8 cellular contexts compared by ENCODE assay signal in the genomic region with DNA sequence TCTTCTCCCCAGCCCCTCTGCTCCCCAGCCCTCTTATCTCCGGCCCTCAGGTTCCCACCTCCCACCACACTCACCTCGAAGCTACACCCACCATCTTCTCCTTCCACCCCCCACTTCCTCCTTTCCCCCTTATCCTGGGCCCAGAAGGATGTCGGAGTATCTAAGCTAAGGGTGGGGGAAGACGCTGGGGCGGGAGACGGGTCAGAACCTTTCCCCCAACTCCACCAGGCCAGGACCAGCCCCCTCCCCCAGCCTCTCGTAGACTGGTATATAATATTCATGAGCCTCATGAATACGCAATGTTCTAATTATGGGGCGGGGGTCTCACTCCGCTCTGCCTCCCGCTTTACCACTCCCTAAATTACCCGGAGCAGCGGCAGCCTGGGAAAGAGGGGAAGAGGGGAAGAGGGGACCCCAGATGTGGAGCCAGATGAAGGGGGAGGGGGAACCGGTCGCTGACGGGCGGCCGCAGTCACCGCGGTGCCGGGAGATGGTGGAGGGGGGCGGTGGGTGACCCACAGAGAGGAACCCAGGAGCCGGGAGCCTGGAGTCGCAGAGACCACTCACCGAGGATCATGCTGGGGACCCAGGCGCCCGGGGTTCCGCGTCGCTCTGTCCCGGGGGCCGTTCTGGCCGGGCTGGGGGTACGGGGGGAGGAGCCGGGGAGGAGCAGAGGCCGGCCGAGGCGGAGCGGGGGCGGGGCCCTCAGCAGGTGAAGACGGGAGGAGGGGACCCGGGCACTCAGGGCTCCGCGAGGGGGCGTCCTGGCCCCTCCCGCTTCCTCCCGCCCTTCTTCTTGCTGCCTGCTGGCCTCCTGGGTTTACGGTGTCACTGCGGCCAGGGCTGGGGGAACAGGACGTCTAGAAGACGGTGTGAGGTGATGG. TPM values are rescaled to one million over a fixed set of nuclear protein-coding genes. Genes with fewer than 3 reads are reported as not detected.
DNase-seq lines count a peak whose midpoint lies in the region; ATAC-seq and TF ChIP-seq lines count a peak whose summit lies in the region.

No MANE protein-coding gene starts in this region.

- H3K4me3 ChIP-seq in GM12865 (ENCODE audit: low read depth, low read length) (peak overlapping the region; percentile 45), IMR-90 (ENCODE audit: insufficient read depth, low read depth, low read length) (no peak overlapping the region)

- in situ Hi-C loops in IMR-90 (cut with MboI; ENCODE audit: low sequenced_read_pairs) = no loop called here

- CTCF ChIA-PET in IMR-90 (lab: Yijun Ruan, JAX) = no interaction called here

- no peak overlapping the region for H3K56ac ChIP-seq in IMR-90 (ENCODE audit: extremely low read depth, insufficient read depth, low read length)

- no peak overlapping the region for H3K4me2 ChIP-seq in IMR-90 (ENCODE audit: low read depth, low read length)

- no peak overlapping the region for H3K4ac ChIP-seq in IMR-90 (ENCODE audit: low read depth, low read length)

- no peak overlapping the region for H2BK120ac ChIP-seq in IMR-90 (ENCODE audit: low read depth, low read length)

- H3K36me3 ChIP-seq in IMR-90 (ENCODE audit: control insufficient read depth, insufficient read depth, low read length) = peaks cover 32% of the 10 kb centered on the region

- no TSS peak for BruUV-seq in IMR-90 (replicated peaks; lab: Mats Ljungman, UMichigan)

- H4K20me1 ChIP-seq in IMR-90 (ENCODE audit: insufficient read depth, low read length) = peaks cover 22% of the 10 kb centered on the region

- POLR2A ChIA-PET in IMR-90 (lab: Charles Lee; ENCODE audit: unreplicated experiment) = no interaction called here

- no peak overlapping the region for H3K14ac ChIP-seq in IMR-90 (replicated peaks; ENCODE audit: low read depth, low read length)

- 29% methylated on average over 11 of the region's 51 CpGs; no CpG with 5 or more reads in 1 of the 2 experiments for WGBS in IMR-90 (ENCODE audit: extremely low coverage in 2 of 2, insufficient read length in 1 of 2), 2 experiments

- dilution Hi-C loops in IMR-90 (cut with HindIII; ENCODE audit: low sequenced_read_pairs, unreplicated experiment) = no loop called here

- no peak overlapping the region for H3K9ac ChIP-seq in IMR-90 (ENCODE audit: low read depth, low read length)

- H2BK20ac ChIP-seq in IMR-90 (ENCODE audit: low read depth, low read length) = no peak overlapping the region

- ATAC-seq in IMR-90 (ENCODE audit: low read depth) (no peak), GM19452 (IDR thresholded peaks at IDR 0.05; ENCODE audit: unreplicated experiment) (no peak)

- no peak overlapping the region for H3K23ac ChIP-seq in IMR-90 (ENCODE audit: low read depth, low read length)

- H3K27ac ChIP-seq in IMR-90 (ENCODE audit: insufficient read depth, low read length) (no peak overlapping the region), angular gyrus (ENCODE audit: low read depth, low read length) (peak overlapping the region; percentile 66)

- no peaks in the 10 kb centered on the region for H3K4me1 ChIP-seq in IMR-90 (ENCODE audit: control insufficient read depth, insufficient read depth, low read length)

- no peak overlapping the region for H3K18ac ChIP-seq in IMR-90 (ENCODE audit: low read depth, low read length)

- intact Hi-C loops in IMR-90 (cut with micrococcal nuclease) = no loop called here

- no peak overlapping the region for H2AK9ac ChIP-seq in IMR-90 (replicated peaks; ENCODE audit: low read depth, low read length, poor library complexity)

- H3K9me1 ChIP-seq in IMR-90 (ENCODE audit: insufficient read depth, low read length) = no peaks in the 10 kb centered on the region

- DNase-seq in GM12865 (ENCODE audit: low read depth) = peak; percentile 64
- no peak for DNase-seq in IMR-90
- peak; percentile 65 for DNase-seq in T follicular helper cell (ENCODE audit: low read depth)
- DNase-seq in iPS-NIHi7 (ENCODE audit: extremely low spot score) = peak; percentile 90
- DNase-seq in stimulated activated CD4-positive, alpha-beta T cell treated with anti-CD3 and anti-CD28 coated beads, TNF-alpha, amount 100 ng/mL, for 1 hour (ENCODE audit: low read depth in 3 of 3, low spot score in 1 of 3) = peak in 2 of 3 donors; percentile 37 to 56
- DNase-seq in SW 1271 (lab: John Stamatoyannopoulos, UW) = no peak

- no peak overlapping the region for H2AK5ac ChIP-seq in IMR-90 (ENCODE audit: low read depth, low read length)

- H3K27me3 ChIP-seq in IMR-90 (ENCODE audit: control insufficient read depth, insufficient read depth, low read length) = no peaks in the 10 kb centered on the region

- TF ChIP-seq POLR2A in IMR-90 (IDR thresholded peaks at IDR 0.05; ENCODE audit: low read depth, low read length) = no peak

- H2AFZ ChIP-seq in IMR-90 (replicated peaks; ENCODE audit: low read length, poor library complexity) = peak overlapping the region; percentile 33

- H4K8ac ChIP-seq in IMR-90 (ENCODE audit: low read depth in 2 of 2, low read length in 2 of 2) = no peak overlapping the region

- H2BK15ac ChIP-seq in IMR-90 (ENCODE audit: low read depth, low read length) = no peak overlapping the region

- TF ChIP-seq CTCF in GM12865 (IDR thresholded peaks at IDR 0.05; ENCODE audit: insufficient read depth, low read depth, low read length, missing control alignments) (peak; percentile 21), IMR-90 (conservative IDR thresholded peaks at IDR 0.05; ENCODE audit: low read depth, low read length) (no peak)

- no peak overlapping the region for H4K91ac ChIP-seq in IMR-90 (ENCODE audit: insufficient read depth, low read depth, low read length)

- H4K5ac ChIP-seq in IMR-90 (ENCODE audit: low read depth, low read length) = no peak overlapping the region

- H3K79me1 ChIP-seq in IMR-90 (ENCODE audit: low read depth in 1 of 2, low read length in 2 of 2) = peaks cover 0 to 13% of the 10 kb centered on the region in 2 experiments; a peak in 2 of 4 replicates

- no peak overlapping the region for H2BK5ac ChIP-seq in IMR-90 (ENCODE audit: low read depth, low read length, poor library complexity, severe bottlenecking)

- no peaks in the 10 kb centered on the region for H3K9me3 ChIP-seq in IMR-90 (ENCODE audit: control insufficient read depth, insufficient read depth, low read length)

- no peak for TF ChIP-seq RAD21 in IMR-90 (IDR thresholded peaks at IDR 0.05; ENCODE audit: low read length)

TF ChIP-seq in IMR-90, 13 proteins besides CTCF, POLR2A, EP300 and RAD21:
- no peak for TF ChIP-seq RFX5 (IDR thresholded peaks at IDR 0.05; ENCODE audit: low read depth, low read length)
- TF ChIP-seq MAFK (IDR thresholded peaks at IDR 0.05; ENCODE audit: low read depth, low read length) = no peak
- TF ChIP-seq BHLHE40 (IDR thresholded peaks at IDR 0.05; ENCODE audit: low read depth, low read length) = no peak
- no peak for TF ChIP-seq CHD1 (IDR thresholded peaks at IDR 0.05; ENCODE audit: low read depth, low read length)
- no peak for TF ChIP-seq CEBPB (IDR thresholded peaks at IDR 0.05; ENCODE audit: low read depth, low read length)
- TF ChIP-seq MAZ (IDR thresholded peaks at IDR 0.05; ENCODE audit: borderline replicate concordance, low read depth, low read length) = no peak
- no peak for TF ChIP-seq MXI1 (IDR thresholded peaks at IDR 0.05; ENCODE audit: borderline replicate concordance, low read depth, low read length)
- TF ChIP-seq RCOR1 (IDR thresholded peaks at IDR 0.05; ENCODE audit: insufficient replicate concordance, low read length) = no peak
- TF ChIP-seq FOS (IDR thresholded peaks at IDR 0.05; ENCODE audit: low read depth, low read length) = no peak
- no peak for TF ChIP-seq USF2 (IDR thresholded peaks at IDR 0.05; ENCODE audit: low read depth, low read length)
- TF ChIP-seq NFE2L2 (IDR thresholded peaks at IDR 0.05; ENCODE audit: low read depth, low read length) = no peak
- no peak for TF ChIP-seq SMC3 (IDR thresholded peaks at IDR 0.05; ENCODE audit: low read depth, low read length)
- TF ChIP-seq ELK1 (IDR thresholded peaks at IDR 0.05; ENCODE audit: borderline replicate concordance, low read depth, low read length) = no peak

RNA-seq across cellular contexts. Expression of gene ZNF385A, which starts 6.4 kb away (rescaled TPM):
- total RNA-seq in IMR-90 (2012; rRNA removed) = 0.28 and 0.36 TPM in 2 replicates
- polyA plus RNA-seq in IMR-90 (2012; rRNA removed) = 2.5 and 2.9 TPM in 2 replicates
- polyA plus RNA-seq in IMR-90 (2012; cell fraction: cytosol; rRNA removed) = 3.1 and 5.4 TPM in 2 replicates
- 3.7 and 8.0 TPM in 2 replicates for polyA plus RNA-seq in IMR-90 (2012; cell fraction: nucleus; rRNA removed; ENCODE audit: low replicate concordance)

RNA-seq across cellular contexts. Expression of gene GPR84, which starts 26.6 kb away (rescaled TPM):
- not detected in 2 replicates for total RNA-seq in IMR-90 (2012; rRNA removed)
- polyA plus RNA-seq in IMR-90 (2012; rRNA removed) = not detected in 2 replicates
- polyA plus RNA-seq in IMR-90 (2012; cell fraction: cytosol; rRNA removed) = 0.02 TPM in 1 of 2 replicates, not detected in the other
- polyA plus RNA-seq in IMR-90 (2012; cell fraction: nucleus; rRNA removed; ENCODE audit: low replicate concordance) = 0.19 and 0.36 TPM in 2 replicates

RNA-seq across cellular contexts. Expression of gene ITGA5, which starts 28.2 kb away (rescaled TPM):
- total RNA-seq in IMR-90 (2012; rRNA removed) = 144 and 159 TPM in 2 replicates
- polyA plus RNA-seq in IMR-90 (2012; rRNA removed) = 254 and 259 TPM in 2 replicates
- 136 and 185 TPM in 2 replicates for polyA plus RNA-seq in IMR-90 (2012; cell fraction: cytosol; rRNA removed)
- 196 and 225 TPM in 2 replicates for polyA plus RNA-seq in IMR-90 (2012; cell fraction: nucleus; rRNA removed; ENCODE audit: low replicate concordance)

Comparison
In these comparisons a context has a peak if more than half of its experiments do, and no peak if none do; other contexts are left out.
1. DNase-seq: peak in GM12865 (single experiment), T follicular helper cell (single experiment), iPS-NIHi7 (single experiment) and stimulated activated CD4-positive, alpha-beta T cell treated with anti-CD3 and anti-CD28 coated beads, TNF-alpha, amount 100 ng/mL, for 1 hour (2 of 3); none in IMR-90 (single experiment) and SW 1271 (0 of 2).